17 cellular contexts compared by ENCODE assay signal in the genomic region with DNA sequence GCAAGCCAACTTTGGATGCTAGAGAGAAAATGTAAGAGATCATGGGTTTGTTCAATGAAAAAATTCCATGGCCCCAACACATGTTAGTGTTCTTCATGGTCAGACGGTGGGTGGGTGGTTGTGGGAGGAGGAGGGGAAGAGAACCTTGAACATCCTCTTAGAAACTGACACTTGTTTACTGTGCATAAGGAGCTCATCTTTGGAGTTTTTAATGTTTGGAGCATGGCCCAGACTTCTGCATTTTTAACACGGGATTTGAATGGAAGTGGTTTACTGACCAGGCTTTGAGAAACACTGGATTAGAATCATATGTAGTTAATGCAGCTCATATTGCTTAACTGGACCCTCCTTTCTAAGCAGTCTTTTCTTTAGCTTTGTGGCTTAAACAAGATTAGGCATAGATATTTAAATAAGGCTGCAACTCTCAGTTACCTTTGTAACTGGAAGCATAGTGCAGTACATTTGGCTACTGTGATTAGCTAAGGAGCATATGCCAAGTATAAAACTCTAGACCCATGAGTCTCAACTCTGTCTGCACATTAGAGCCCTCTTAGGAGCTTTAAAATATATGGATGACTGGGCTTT.
DNase-seq lines count a peak whose midpoint lies in the region; ATAC-seq and TF ChIP-seq lines count a peak whose summit lies in the region.
"Had no signal": no experiment of that assay in that cellular context is flagged by ENCODE, and none has a peak within 500 bp of the region (broad histone marks: within the 10 kb centered on the region; RNA-seq: fewer than 3 reads in every experiment).

No MANE protein-coding gene starts in this region.

- no peaks in the 10 kb centered on the region for H3K23me2 ChIP-seq in H9 (ENCODE audit: insufficient read length, low read depth, low read length, poor library complexity, severe bottlenecking)

- ATAC-seq in GM21737 (IDR thresholded peaks at IDR 0.05; ENCODE audit: unreplicated experiment) = no peak
- ATAC-seq in stimulated activated naive B cell treated with anti-CD40 and anti-IgM and Interleukin-4, amounts not matched to agents 10 μg/mL and 1 μg/mL and 100 μg/mL, for 72 hours (replicated peaks) = no peak
- no peak for ATAC-seq in CD8-positive, alpha-beta T cell
- ATAC-seq: PC-3 had no signal

- peaks cover 3% of the 10 kb centered on the region for H3K79me1 ChIP-seq in H9 (ENCODE audit: insufficient read depth, low read depth, low read length, poor library complexity, severe bottlenecking)

- no peak overlapping the region for H2BK20ac ChIP-seq in H9 (ENCODE audit: low read depth, low read length, poor library complexity, severe bottlenecking)

- POLR2A ChIA-PET in A673 (lab: Charles Lee; ENCODE audit: low non-redundant PET) = no interaction called here
- POLR2A ChIA-PET in CD8-positive, alpha-beta T cell (lab: Charles Lee) = no interaction called here

- CTCF ChIA-PET in A673 (lab: Charles Lee) = no interaction called here
- CTCF ChIA-PET in CD8-positive, alpha-beta T cell (lab: Charles Lee) = no interaction called here

- H3K23ac ChIP-seq in H9 (ENCODE audit: insufficient read length, low read depth, low read length) = no peak overlapping the region

- no peak overlapping the region for H4K91ac ChIP-seq in H9 (ENCODE audit: insufficient read length, low read depth, low read length)

- H3K9me3 ChIP-seq in A673 (ENCODE audit: low read depth, low read length, poor library complexity, severe bottlenecking) = no peaks in the 10 kb centered on the region
- H3K9me3 ChIP-seq in H9 (ENCODE audit: control insufficient read depth, low read depth, low read length) = no peaks in the 10 kb centered on the region
- no peaks in the 10 kb centered on the region for H3K9me3 ChIP-seq in WERI-Rb-1 (ENCODE audit: severe bottlenecking)
- no peaks in the 10 kb centered on the region for H3K9me3 ChIP-seq in hepatocyte (ENCODE audit: low read depth)
- H3K9me3 ChIP-seq in CD8-positive, alpha-beta T cell (ENCODE audit: low read length) = no peaks in the 10 kb centered on the region

- intact Hi-C loops in A673 (cut with micrococcal nuclease; ENCODE audit: unreplicated experiment) = no loop called here
- intact Hi-C loops in CD8-positive, alpha-beta T cell (cut with DNase I, micrococcal nuclease) = no loop called here

- no peaks in the 10 kb centered on the region for H3K9me3 Mint-ChIP-seq in H9
- no peaks in the 10 kb centered on the region for H3K9me3 Mint-ChIP-seq in stimulated activated naive B cell treated with anti-CD40 and anti-IgM and Interleukin-4, amounts not matched to agents 10 μg/mL and 1 μg/mL and 100 μg/mL, for 72 hours
- H3K9me3 Mint-ChIP-seq in CD8-positive, alpha-beta T cell = no peaks in the 10 kb centered on the region
- H3K9me3 Mint-ChIP-seq: CD4-positive, alpha-beta memory T cell had no signal

- H2BK5ac ChIP-seq in H9 (ENCODE audit: insufficient read length, low read length) = no peak overlapping the region

- H3K27ac ChIP-seq in A673 (ENCODE audit: low read depth, low read length, poor library complexity, severe bottlenecking) = peak overlapping the region; percentile 30
- no peak overlapping the region for H3K27ac ChIP-seq in H9 (ENCODE audit: insufficient read length, low read depth, low read length)
- no peak overlapping the region for H3K27ac ChIP-seq in WERI-Rb-1
- no peak overlapping the region for H3K27ac ChIP-seq in hepatocyte
- H3K27ac ChIP-seq in CD8-positive, alpha-beta T cell (ENCODE audit: low read depth, low read length) = no peak overlapping the region

- no peak overlapping the region for H3K56ac ChIP-seq in H9 (ENCODE audit: insufficient read length, low read depth, low read length)

- H4K5ac ChIP-seq in H9 (ENCODE audit: insufficient read length, low read depth, low read length) = no peak overlapping the region

- DNase-seq in A673 (ENCODE audit: low spot score) = peak; percentile 24
- no peak for DNase-seq in H9
- DNase-seq in WERI-Rb-1 = peak; percentile 10
- DNase-seq in hepatocyte (ENCODE audit: low spot score) = peak; percentile 5
- DNase-seq in stimulated activated naive B cell treated with anti-CD40 and anti-IgM and Interleukin-4, amounts not matched to agents 10 μg/mL and 1 μg/mL and 100 μg/mL, for 72 hours = no peak
- DNase-seq in T-helper 2 cell = no peak
- DNase-seq in CD8-positive, alpha-beta T cell = no peak
- DNase-seq: AML-193; CD4-positive, alpha-beta memory T cell; H7; IMR-90; NCI-H1436; NCI-H2107; NCI-H226; NCI-H69; PC-3 had no signal

- H3K79me2 ChIP-seq in H9 (ENCODE audit: insufficient read depth, low read length) = no peaks in the 10 kb centered on the region
- no peaks in the 10 kb centered on the region for H3K79me2 ChIP-seq in hepatocyte

- H2AFZ ChIP-seq in H9 (ENCODE audit: low read length) (no peak overlapping the region), hepatocyte (no peak overlapping the region)

- no peak overlapping the region for H3K4me3 ChIP-seq in A673 (ENCODE audit: low read depth, low read length, poor library complexity, severe bottlenecking)
- H3K4me3 ChIP-seq in WERI-Rb-1 (ENCODE audit: low read depth, low read length) = no peak overlapping the region
- H3K4me3 ChIP-seq in hepatocyte = no peak overlapping the region
- no peak overlapping the region for H3K4me3 ChIP-seq in CD8-positive, alpha-beta T cell (ENCODE audit: low read depth, low read length)

- BruUV-seq in A673 (replicated peaks; lab: Mats Ljungman, UMichigan) = no TSS peak

- no CpG with 5 or more reads among the region's 2 CpGs for WGBS in H9 (ENCODE audit: extremely low coverage, insufficient read length, low lambda C conversion rate)
- 60% methylated on average over 2 of the region's 2 CpGs for WGBS in hepatocyte (ENCODE audit: low lambda C conversion rate, missing lambda C conversion rate)

- no peaks in the 10 kb centered on the region for H3K27me3 ChIP-seq in A673 (replicated peaks; ENCODE audit: insufficient read depth, low read depth, low read length, poor library complexity)
- H3K27me3 ChIP-seq in H9 (ENCODE audit: insufficient read depth, low read length) = no peaks in the 10 kb centered on the region
- H3K27me3 ChIP-seq in WERI-Rb-1 (ENCODE audit: insufficient read depth, low read depth, severe bottlenecking) = no peaks in the 10 kb centered on the region
- no peaks in the 10 kb centered on the region for H3K27me3 ChIP-seq in hepatocyte
- no peaks in the 10 kb centered on the region for H3K27me3 ChIP-seq in CD8-positive, alpha-beta T cell (ENCODE audit: insufficient read depth, low read length)

- H4K8ac ChIP-seq in H9 (replicated peaks; ENCODE audit: insufficient read length, low read depth, low read length) = no peak overlapping the region

- no peak overlapping the region for H3K4ac ChIP-seq in H9 (ENCODE audit: low read depth, low read length)

- no peaks in the 10 kb centered on the region for H4K20me1 ChIP-seq in H9 (ENCODE audit: control insufficient read depth, insufficient read depth, insufficient read length)
- H4K20me1 ChIP-seq in hepatocyte (ENCODE audit: insufficient read depth, poor library complexity, severe bottlenecking) = no peaks in the 10 kb centered on the region

- H3K14ac ChIP-seq in H9 (ENCODE audit: insufficient read depth, low read length) = no peak overlapping the region

- H3K27me3 Mint-ChIP-seq in H9 (ENCODE audit: low read depth) = no peaks in the 10 kb centered on the region
- no peaks in the 10 kb centered on the region for H3K27me3 Mint-ChIP-seq in stimulated activated naive B cell treated with anti-CD40 and anti-IgM and Interleukin-4, amounts not matched to agents 10 μg/mL and 1 μg/mL and 100 μg/mL, for 72 hours
- H3K27me3 Mint-ChIP-seq in CD8-positive, alpha-beta T cell (ENCODE audit: low read depth) = no peaks in the 10 kb centered on the region
- H3K27me3 Mint-ChIP-seq: CD4-positive, alpha-beta memory T cell had no signal

- TF ChIP-seq CTCF in A673 (conservative IDR thresholded peaks at IDR 0.05; ENCODE audit: low read depth, low read length) = no peak
- TF ChIP-seq CTCF in H9 (conservative IDR thresholded peaks at IDR 0.05) = no peak
- TF ChIP-seq CTCF in WERI-Rb-1 (IDR thresholded peaks at IDR 0.05; ENCODE audit: low read depth, low read length) = no peak
- no peak for TF ChIP-seq CTCF in hepatocyte (IDR thresholded peaks at IDR 0.05; ENCODE audit: poor library complexity)
- TF ChIP-seq CTCF in CD8-positive, alpha-beta T cell (IDR thresholded peaks at IDR 0.05) = no peak

- H3K36me3 Mint-ChIP-seq in H9 (ENCODE audit: insufficient read depth in 1 of 3, low read depth in 3 of 3) = peaks cover 0 to 18% (median 4%) of the 10 kb centered on the region in 3 experiments; a peak in 4 of 7 replicates
- H3K36me3 Mint-ChIP-seq in stimulated activated naive B cell treated with anti-CD40 and anti-IgM and Interleukin-4, amounts not matched to agents 10 μg/mL and 1 μg/mL and 100 μg/mL, for 72 hours = peaks cover 5 to 8% of the 10 kb centered on the region in 2 donors
- peaks cover 14% of the 10 kb centered on the region for H3K36me3 Mint-ChIP-seq in CD8-positive, alpha-beta T cell

- H2BK12ac ChIP-seq in H9 (ENCODE audit: insufficient read length, low read depth, low read length) = no peak overlapping the region

- H3K4me2 ChIP-seq in H9 (ENCODE audit: insufficient read depth, insufficient read length, low read length) (no peak overlapping the region), hepatocyte (no peak overlapping the region)

- H3K4me1 Mint-ChIP-seq in H9 = peaks cover 14 to 23% of the 10 kb centered on the region in 2 experiments
- H3K4me1 Mint-ChIP-seq in stimulated activated naive B cell treated with anti-CD40 and anti-IgM and Interleukin-4, amounts not matched to agents 10 μg/mL and 1 μg/mL and 100 μg/mL, for 72 hours = peaks cover 0 to 2% of the 10 kb centered on the region in 2 donors
- H3K4me1 Mint-ChIP-seq in CD8-positive, alpha-beta T cell (ENCODE audit: low read depth) = peaks cover 16% of the 10 kb centered on the region

- H3K36me3 ChIP-seq in A673 (ENCODE audit: insufficient read depth, low read length, poor library complexity, severe bottlenecking) = no peaks in the 10 kb centered on the region
- H3K36me3 ChIP-seq in WERI-Rb-1 = no peaks in the 10 kb centered on the region
- H3K36me3 ChIP-seq in hepatocyte (replicated peaks; ENCODE audit: insufficient read depth, low read depth) = no peaks in the 10 kb centered on the region
- no peaks in the 10 kb centered on the region for H3K36me3 ChIP-seq in CD8-positive, alpha-beta T cell (ENCODE audit: insufficient read depth, low read length)

- H3K18ac ChIP-seq in H9 (ENCODE audit: insufficient read length, low read depth, low read length) = no peak overlapping the region

- H3K9ac ChIP-seq in H9 (ENCODE audit: extremely low read depth, insufficient read length, low read length) = no peak overlapping the region

- H3K9me2 ChIP-seq in hepatocyte (replicated peaks; ENCODE audit: insufficient read depth) = no peaks in the 10 kb centered on the region

- no peak overlapping the region for H2AK5ac ChIP-seq in H9 (ENCODE audit: insufficient read length, low read length)

- peak overlapping the region; percentile 25 to 47 (median 33); a peak in 3 of 7 replicates for H3K27ac Mint-ChIP-seq in H9
- H3K27ac Mint-ChIP-seq in stimulated activated naive B cell treated with anti-CD40 and anti-IgM and Interleukin-4, amounts not matched to agents 10 μg/mL and 1 μg/mL and 100 μg/mL, for 72 hours = no peak overlapping the region
- no peak overlapping the region for H3K27ac Mint-ChIP-seq in CD8-positive, alpha-beta T cell
- H3K27ac Mint-ChIP-seq: CD4-positive, alpha-beta memory T cell had no signal

- H3K4me1 ChIP-seq in A673 (ENCODE audit: insufficient read depth, low read length, poor library complexity, severe bottlenecking) (peaks cover 31% of the 10 kb centered on the region), H9 (ENCODE audit: insufficient read depth, low read length) (peaks cover 3% of the 10 kb centered on the region; the same call in 1 of the 2 replicates), hepatocyte (ENCODE audit: insufficient read depth) (no peaks in the 10 kb centered on the region)
- H3K4me1 ChIP-seq in CD8-positive, alpha-beta T cell (ENCODE audit: insufficient read depth, low read length) = peaks cover 15% of the 10 kb centered on the region

- no peak overlapping the region for H3K4me3 Mint-ChIP-seq in H9
- no peak overlapping the region for H3K4me3 Mint-ChIP-seq in stimulated activated naive B cell treated with anti-CD40 and anti-IgM and Interleukin-4, amounts not matched to agents 10 μg/mL and 1 μg/mL and 100 μg/mL, for 72 hours
- no peak overlapping the region for H3K4me3 Mint-ChIP-seq in CD8-positive, alpha-beta T cell
- H3K4me3 Mint-ChIP-seq: CD4-positive, alpha-beta memory T cell had no signal

- no peak overlapping the region for H3T11ph ChIP-seq in H9 (ENCODE audit: low read length)

- no peak overlapping the region for H2BK15ac ChIP-seq in H9 (ENCODE audit: low read depth, low read length)

- H2BK120ac ChIP-seq in H9 (ENCODE audit: low read depth, low read length, poor library complexity, severe bottlenecking) = no peak overlapping the region

Comparison
In these comparisons a context has a peak if more than half of its experiments do, and no peak if none do; other contexts are left out.
1. DNase-seq: peak in A673 (single experiment), WERI-Rb-1 (single experiment) and hepatocyte (single experiment); none in H9 (single experiment), stimulated activated naive B cell treated with anti-CD40 and anti-IgM and Interleukin-4, amounts not matched to agents 10 μg/mL and 1 μg/mL and 100 μg/mL, for 72 hours (single experiment), T-helper 2 cell (0 of 5) and CD8-positive, alpha-beta T cell (0 of 7).
2. H3K27ac Mint-ChIP-seq: peak in H9 (3 of 3); none in stimulated activated naive B cell treated with anti-CD40 and anti-IgM and Interleukin-4, amounts not matched to agents 10 μg/mL and 1 μg/mL and 100 μg/mL, for 72 hours (single experiment) and CD8-positive, alpha-beta T cell (single experiment).